ENCODE assay signal across 10 cellular contexts in the genomic region with DNA sequence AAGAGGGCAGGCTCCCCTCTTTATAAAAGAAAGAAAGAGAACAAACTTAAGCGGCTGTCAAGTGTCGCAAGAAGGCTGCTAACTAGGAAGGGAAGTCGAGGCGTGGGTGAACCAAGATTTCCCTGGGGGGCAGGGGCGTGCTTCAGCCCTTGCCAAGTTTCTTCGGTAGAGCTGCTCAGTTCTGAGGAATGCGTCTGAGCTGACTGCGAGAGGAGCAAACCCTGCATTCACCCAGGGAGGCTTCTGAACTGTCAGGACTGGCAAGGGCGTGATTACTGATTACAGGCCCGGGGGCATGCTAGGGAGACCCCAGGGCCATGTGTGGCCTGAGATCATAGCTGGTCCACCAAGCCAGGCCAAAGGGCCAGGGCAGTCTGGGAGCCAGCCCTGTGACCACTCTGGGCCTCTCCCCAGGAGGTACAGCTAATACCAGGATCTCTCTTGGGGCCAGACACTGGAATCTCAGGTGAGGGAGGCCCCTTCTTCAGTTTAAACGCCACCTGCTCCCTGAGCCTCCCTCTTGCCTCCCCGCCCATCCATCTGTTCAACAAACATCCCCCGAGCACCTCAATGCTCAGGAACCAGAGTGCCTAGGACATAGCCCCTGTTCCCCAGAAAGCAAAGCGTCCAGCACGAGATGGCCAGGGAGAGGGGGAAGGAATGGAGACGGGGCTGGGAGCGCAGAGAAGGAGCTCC. TPM values are rescaled to one million over a fixed set of nuclear protein-coding genes. Genes with fewer than 3 reads are reported as not detected.
DNase-seq lines count a peak whose midpoint lies in the region; ATAC-seq and TF ChIP-seq lines count a peak whose summit lies in the region.
"Had no signal": no experiment of that assay in that cellular context is flagged by ENCODE, and none has a peak within 500 bp of the region (broad histone marks: within the 10 kb centered on the region; RNA-seq: fewer than 3 reads in every experiment).

No MANE protein-coding gene starts in this region.

- no peak for TF ChIP-seq POLR2A in lower leg skin (IDR thresholded peaks at IDR 0.05)

- H3K9me3 ChIP-seq in CD4-positive, alpha-beta T cell (ENCODE audit: control insufficient read depth, low read length), result no peaks in the 10 kb centered on the region
- H3K9me3 ChIP-seq in fibroblast of lung (ENCODE audit: control insufficient read depth, insufficient read depth, low read depth, low read length), result no peaks in the 10 kb centered on the region

- H3K9me3 Mint-ChIP-seq in CD4-positive, alpha-beta T cell, result no peaks in the 10 kb centered on the region

- TF ChIP-seq CTCF in CD4-positive, alpha-beta T cell (IDR thresholded peaks at IDR 0.05), result no peak
- TF ChIP-seq CTCF in fibroblast of lung (conservative IDR thresholded peaks at IDR 0.05 in 1 of 2, IDR thresholded peaks at IDR 0.05 in 1 of 2; ENCODE audit: low read depth in 1 of 2, low read length in 2 of 2) (no peak), lower leg skin (IDR thresholded peaks at IDR 0.05) (no peak)

- H3K27ac ChIP-seq in CD4-positive, alpha-beta T cell (ENCODE audit: low read depth, low read length), result peak overlapping the region; percentile 11
- H3K27ac ChIP-seq in fibroblast of lung (ENCODE audit: insufficient read depth, low read length), result peak overlapping the region; percentile 43

- no peaks in the 10 kb centered on the region for H3K36me3 Mint-ChIP-seq in CD4-positive, alpha-beta T cell (ENCODE audit: low read depth)

- no peaks in the 10 kb centered on the region for H3K27me3 Mint-ChIP-seq in CD4-positive, alpha-beta T cell

- no peak overlapping the region for H3K4me2 ChIP-seq in fibroblast of lung (ENCODE audit: extremely low read depth, insufficient read depth, low read length)

- intact Hi-C loops in CD4-positive, alpha-beta T cell (cut with DNase I, micrococcal nuclease), result loop anchor here in 1 of 2 experiments (5.0 kb wide), 1 partner anchor 95 kb away; no protein-coding TSS in a partner anchor
- intact Hi-C loops in lower leg skin (cut with DNase I; ENCODE audit: low total_unique reads), result no loop called here

- ATAC-seq in CD4-positive, alpha-beta T cell (ENCODE audit: poor library complexity), result no peak
- ATAC-seq in HG02678 (IDR thresholded peaks at IDR 0.05; ENCODE audit: unreplicated experiment) (no peak), GM21619 (IDR thresholded peaks at IDR 0.05; ENCODE audit: unreplicated experiment) (no peak)
- ATAC-seq: left lobe of liver had no signal

- CTCF ChIA-PET in CD4-positive, alpha-beta T cell (lab: Charles Lee), result no interaction called here

- no peak for DNase-seq in CD4-positive, alpha-beta T cell
- DNase-seq in NCI-H524 (lab: John Stamatoyannopoulos, UW), result peak; percentile 77 to 91
- peak; percentile 56 to 77 for DNase-seq in fibroblast of lung (ENCODE audit: low read depth in 2 of 2)
- peak in 29 of 56 donors; percentile 15 to 80 (median 43) for DNase-seq in nucleus accumbens (lab: John Stamatoyannopoulos, UW)
- DNase-seq in lower leg skin (ENCODE audit: low spot score in 2 of 2), result no peak
- no peak for DNase-seq in cerebellum (ENCODE audit: low spot score)
- DNase-seq: stimulated activated CD4-positive, alpha-beta T cell treated with anti-CD3 and anti-CD28 coated beads, Interleukin-12 subunit alpha, Interleukin-12 subunit beta, amount 100 ng/mL, for 4 hours had no signal

- WGBS in lower leg skin, 2 donors, result 53 to 58% methylated on average over 17 of the region's 17 CpGs

- H3K27me3 ChIP-seq in CD4-positive, alpha-beta T cell (ENCODE audit: control insufficient read depth, insufficient read depth, low read length), result no peaks in the 10 kb centered on the region
- no peaks in the 10 kb centered on the region for H3K27me3 ChIP-seq in fibroblast of lung (ENCODE audit: control insufficient read depth, insufficient read depth, low read length)

- no peak overlapping the region for H3K9ac ChIP-seq in fibroblast of lung (ENCODE audit: insufficient read depth, low read length)

- H3K4me3 Mint-ChIP-seq in CD4-positive, alpha-beta T cell, result peak overlapping the region; percentile 4

- H3K4me3 ChIP-seq in fibroblast of lung (replicated peaks in 1 of 4; ENCODE audit: control extremely low read depth in 1 of 4, insufficient read depth in 1 of 4, low read depth in 3 of 4, low read length in 4 of 4) (no peak overlapping the region), lower leg skin (ENCODE audit: low read depth, poor library complexity, severe bottlenecking) (no peak overlapping the region)

- peaks cover 15% of the 10 kb centered on the region for H3K4me1 ChIP-seq in fibroblast of lung (ENCODE audit: control insufficient read depth, extremely low read depth, insufficient read depth, low read length)

- peaks cover 54% of the 10 kb centered on the region for H3K4me1 Mint-ChIP-seq in CD4-positive, alpha-beta T cell (ENCODE audit: low read depth)

- H3K36me3 ChIP-seq in fibroblast of lung (ENCODE audit: control insufficient read depth, insufficient read depth, low read length), result no peaks in the 10 kb centered on the region

- POLR2A ChIA-PET in CD4-positive, alpha-beta T cell (lab: Charles Lee), result no interaction called here

- H3K27ac Mint-ChIP-seq in CD4-positive, alpha-beta T cell, result peak overlapping the region; percentile 85

- no peaks in the 10 kb centered on the region for H3K79me2 ChIP-seq in fibroblast of lung (ENCODE audit: control insufficient read depth, insufficient read depth, low read length)

- no peaks in the 10 kb centered on the region for H4K20me1 ChIP-seq in fibroblast of lung (ENCODE audit: control insufficient read depth, extremely low read depth, insufficient read depth, low read length)

- H2AFZ ChIP-seq in fibroblast of lung (ENCODE audit: low read length), result no peak overlapping the region

RNA-seq across cellular contexts. Expression of gene SARDH, which starts 30.9 kb away (rescaled TPM):
- 10 to 100 TPM; 17.7 to 18.5 TPM for total RNA-seq in CD4-positive, alpha-beta T cell
- total RNA-seq in fibroblast of lung (4.8 and 9.0 TPM in 2 replicates), lower leg skin (under 1 TPM in 2 of 4 donors, not detected in 2; 0.10 to 0.29 TPM), cerebellum (4.2 TPM)
- 0.49 and 2.5 TPM in 2 replicates for polyA plus RNA-seq in fibroblast of lung
- polyA plus RNA-seq in fibroblast of lung (2012), result 0.93 and 4.8 TPM in 2 replicates
- polyA minus RNA-seq in fibroblast of lung (ENCODE audit: low replicate concordance), result 1.6 and 3.8 TPM in 2 replicates

Comparison
In these comparisons a context has a peak if more than half of its experiments do, and no peak if none do; other contexts are left out.
1. DNase-seq: peak in NCI-H524 (2 of 2), fibroblast of lung (2 of 2) and nucleus accumbens (29 of 56); none in CD4-positive, alpha-beta T cell (0 of 10), lower leg skin (0 of 2) and cerebellum (single experiment).